ENCODE assay signal across 16 cellular contexts in genomic region chr6:113586413-113586812, GRCh38.
A peak's percentile ranks its signal among the peaks of the same experiment; 100 is the strongest.
DNase-seq lines count a peak whose midpoint lies in the region; ATAC-seq and TF ChIP-seq lines count a peak whose summit lies in the region.
"Had no signal": no experiment of that assay in that cellular context is flagged by ENCODE, and none has a peak within 500 bp of the region (broad histone marks: within the 10 kb centered on the region; RNA-seq: fewer than 3 reads in every experiment).

No MANE protein-coding gene starts in this region.

- H3K4me3 ChIP-seq in GM23248 (0 out of 2 replicates have a peak overlapping the region, but pooled peaks have one; percentile 7), SK-N-SH (ENCODE audit: low read depth in 2 of 2, low read length in 1 of 2) (no peak overlapping the region)

- H3K27me3 Mint-ChIP-seq in T-helper 17 cell = peaks cover 6% of the 10 kb centered on the region
- H3K27me3 Mint-ChIP-seq: CD4-positive, CD25-positive, alpha-beta regulatory T cell; stimulated activated naive B cell treated with anti-CD40 and anti-IgM and Interleukin-4, amounts not matched to agents 10 μg/mL and 1 μg/mL and 100 μg/mL, for 72 hours had no signal

- WGBS in GM23248 (ENCODE audit: low coverage in 1 of 2, low lambda C conversion rate in 2 of 2, missing lambda C conversion rate in 2 of 2), 2 experiments = 0% methylated on average over 1 of the region's 1 CpG
- WGBS in SK-N-SH (ENCODE audit: low lambda C conversion rate) = 11% methylated on average over 1 of the region's 1 CpG

- CTCF ChIA-PET in SK-N-SH (lab: Yijun Ruan, JAX) = interaction anchor here (0.9 kb wide), 1 partner anchor 9 kb away, joined by 3 read pairs; no protein-coding TSS in a partner anchor

- H3K36me3 Mint-ChIP-seq in T-helper 17 cell (ENCODE audit: low read depth) = no peaks in the 10 kb centered on the region
- H3K36me3 Mint-ChIP-seq: activated naive CD4-positive, alpha-beta T cell treated with anti-CD3 and anti-CD28 coated beads, Interleukin-2, amount 50 U/mL, for 72 hours; CD4-positive, CD25-positive, alpha-beta regulatory T cell; stimulated activated naive B cell treated with anti-CD40 and anti-IgM and Interleukin-4, amounts not matched to agents 10 μg/mL and 1 μg/mL and 100 μg/mL, for 72 hours had no signal

- H2AFZ ChIP-seq in GM23248 = no peak overlapping the region
- no peak overlapping the region for H2AFZ ChIP-seq in SK-N-SH (ENCODE audit: low read depth)

- H3K4me1 ChIP-seq in GM23248 (ENCODE audit: insufficient read depth) = peaks cover 30% of the 10 kb centered on the region
- H3K4me1 ChIP-seq in SK-N-SH (ENCODE audit: control insufficient read depth in 1 of 2, insufficient read depth in 2 of 2, low read depth in 1 of 2, low read length in 1 of 2) = peaks cover 2 to 14% of the 10 kb centered on the region in 2 experiments

- H4K20me1 ChIP-seq in GM23248 (ENCODE audit: insufficient read depth) (no peaks in the 10 kb centered on the region), SK-N-SH (ENCODE audit: insufficient read depth) (no peaks in the 10 kb centered on the region)

- peak overlapping the region; percentile 3; the same call in 1 of the 2 replicates for H3K27ac ChIP-seq in GM23248
- peak overlapping the region; percentile 53 to 65; a peak in 3 of 4 replicates for H3K27ac ChIP-seq in SK-N-SH (ENCODE audit: low read depth in 2 of 2, low read length in 1 of 2)
- H3K27ac ChIP-seq: WERI-Rb-1 had no signal

- TF ChIP-seq RAD21 in SK-N-SH (IDR thresholded peaks at IDR 0.05; ENCODE audit: low read length) = no peak

- in situ Hi-C loops in GM23248 (cut with MboI) = no loop called here

- H3K9me3 ChIP-seq in GM23248 (ENCODE audit: low read depth) = no peaks in the 10 kb centered on the region
- H3K9me3 ChIP-seq in SK-N-SH = no peaks in the 10 kb centered on the region
- H3K9me3 ChIP-seq in T-helper 17 cell (ENCODE audit: control insufficient read depth, low read length, poor library complexity, severe bottlenecking) = no peaks in the 10 kb centered on the region

- H3K36me3 ChIP-seq in GM23248 (ENCODE audit: low read depth) (no peaks in the 10 kb centered on the region), SK-N-SH (replicated peaks in 1 of 2; ENCODE audit: control insufficient read depth in 1 of 2, insufficient read depth in 2 of 2, low read length in 1 of 2) (no peaks in the 10 kb centered on the region)
- H3K36me3 ChIP-seq: WERI-Rb-1 had no signal

- no peaks in the 10 kb centered on the region for H3K79me2 ChIP-seq in GM23248 (ENCODE audit: insufficient read depth)
- H3K79me2 ChIP-seq in SK-N-SH (ENCODE audit: insufficient read depth) = no peaks in the 10 kb centered on the region

- DNase-seq in GM23248 (peak; percentile 82), SK-N-SH (no peak), fibroblast of gingiva (ENCODE audit: low read depth) (peak; percentile 45), non-pigmented ciliary epithelial cell (ENCODE audit: low read depth) (peak; percentile 48), sciatic nerve (ENCODE audit: low spot score) (no peak), superior temporal gyrus (ENCODE audit: extremely low spot score) (no peak), T-helper 17 cell (no peak), pons (ENCODE audit: low spot score) (no peak)
- DNase-seq: activated CD8-positive, alpha-beta memory T cell treated with anti-CD3 and anti-CD28 coated beads, Interleukin-2, amount 50 U/mL, for 48 hours; CD4-positive, CD25-positive, alpha-beta regulatory T cell; cortex of kidney; islet precursor cell; stimulated activated CD4-positive, alpha-beta T cell treated with anti-CD3 and anti-CD28 coated beads, Interleukin-4, amount 100 ng/mL, for 4 hours; stimulated activated naive B cell treated with anti-CD40 and anti-IgM and Interleukin-4, amounts not matched to agents 10 μg/mL and 1 μg/mL and 100 μg/mL, for 72 hours; WERI-Rb-1 had no signal

- peak; percentile 47 to 81; a peak in 3 of 4 replicates for TF ChIP-seq EP300 in SK-N-SH (IDR thresholded peaks at IDR 0.05; ENCODE audit: borderline replicate concordance in 1 of 2, low read depth in 1 of 2, low read length in 1 of 2)

- H3K27me3 ChIP-seq in GM23248 (replicated peaks; ENCODE audit: insufficient read depth) (no peaks in the 10 kb centered on the region), SK-N-SH (ENCODE audit: insufficient read depth) (no peaks in the 10 kb centered on the region)

- no peak overlapping the region for H3K9ac ChIP-seq in GM23248
- no peak overlapping the region for H3K9ac ChIP-seq in SK-N-SH

- no peak overlapping the region for H3K27ac Mint-ChIP-seq in T-helper 17 cell
- H3K27ac Mint-ChIP-seq: activated naive CD4-positive, alpha-beta T cell treated with anti-CD3 and anti-CD28 coated beads, Interleukin-2, amount 50 U/mL, for 72 hours; CD4-positive, CD25-positive, alpha-beta regulatory T cell; stimulated activated naive B cell treated with anti-CD40 and anti-IgM and Interleukin-4, amounts not matched to agents 10 μg/mL and 1 μg/mL and 100 μg/mL, for 72 hours had no signal

- H3F3A ChIP-seq in GM23248 (ENCODE audit: insufficient read depth) = peaks cover 17% of the 10 kb centered on the region
- H3F3A ChIP-seq in SK-N-SH (replicated peaks; ENCODE audit: insufficient read depth) = peaks cover 15% of the 10 kb centered on the region

- POLR2A ChIA-PET in SK-N-SH (lab: Yijun Ruan, JAX) = interaction anchor here (0.6 to 0.7 kb wide), 2 partner anchors 87 to 240 kb away, joined by 3 read pairs; no protein-coding TSS in a partner anchor

- TF ChIP-seq CTCF in SK-N-SH (IDR thresholded peaks at IDR 0.05) = no peak

- ATAC-seq in sciatic nerve (no peak), T-helper 17 cell (no peak)
- ATAC-seq: activated naive CD4-positive, alpha-beta T cell treated with anti-CD3 and anti-CD28 coated beads, Interleukin-2, amount 50 U/mL, for 72 hours; stimulated activated naive B cell treated with anti-CD40 and anti-IgM and Interleukin-4, amounts not matched to agents 10 μg/mL and 1 μg/mL and 100 μg/mL, for 72 hours had no signal

- H3K9me2 ChIP-seq in GM23248 (ENCODE audit: insufficient read depth) = no peaks in the 10 kb centered on the region
- H3K9me2 ChIP-seq in SK-N-SH = no peaks in the 10 kb centered on the region

- H3K4me1 Mint-ChIP-seq in T-helper 17 cell = no peaks in the 10 kb centered on the region
- H3K4me1 Mint-ChIP-seq: CD4-positive, CD25-positive, alpha-beta regulatory T cell; stimulated activated naive B cell treated with anti-CD40 and anti-IgM and Interleukin-4, amounts not matched to agents 10 μg/mL and 1 μg/mL and 100 μg/mL, for 72 hours had no signal

- intact Hi-C loops in sciatic nerve (cut with DNase I) = no loop called here

- H3K4me3 Mint-ChIP-seq in T-helper 17 cell = no peak overlapping the region
- H3K4me3 Mint-ChIP-seq: CD4-positive, CD25-positive, alpha-beta regulatory T cell; stimulated activated naive B cell treated with anti-CD40 and anti-IgM and Interleukin-4, amounts not matched to agents 10 μg/mL and 1 μg/mL and 100 μg/mL, for 72 hours had no signal

- peak overlapping the region; percentile 43 for H3K4me2 ChIP-seq in GM23248 (ENCODE audit: unreplicated experiment)
- peak overlapping the region; percentile 29; the same call in 1 of the 2 replicates for H3K4me2 ChIP-seq in SK-N-SH

TF ChIP-seq in SK-N-SH, 30 proteins besides CTCF, POLR2A, EP300 and RAD21 (continues in another document):
- TF ChIP-seq ZBTB33 (IDR thresholded peaks at IDR 0.05; ENCODE audit: borderline replicate concordance, low read depth) (0 out of 2 replicates have a peak, but pooled peaks have one; percentile 45), USF2 (IDR thresholded peaks at IDR 0.05; ENCODE audit: borderline replicate concordance, low read depth, low read length) (no peak), FOXJ3 (CRISPR knock-in tag; IDR thresholded peaks at IDR 0.05) (no peak), MXI1 (IDR thresholded peaks at IDR 0.05; ENCODE audit: low read depth, low read length) (no peak), FOSL2 (IDR thresholded peaks at IDR 0.05; ENCODE audit: borderline replicate concordance, low read depth) (peak; percentile 69; the same call in 1 of the 2 replicates), MAX (IDR thresholded peaks at IDR 0.05; ENCODE audit: low read depth) (0 out of 2 replicates have a peak, but pooled peaks have one; percentile 50), TAF1 (IDR thresholded peaks at IDR 0.05; ENCODE audit: borderline replicate concordance, low read depth, low read length) (no peak), SIN3A (IDR thresholded peaks at IDR 0.05; ENCODE audit: borderline replicate concordance, low read depth, low read length) (no peak), MEF2A (IDR thresholded peaks at IDR 0.05; ENCODE audit: borderline replicate concordance, low read depth) (no peak), JUND (IDR thresholded peaks at IDR 0.05) (peak; percentile 81), YY1 (IDR thresholded peaks at IDR 0.05; ENCODE audit: low read depth) (no peak)

Comparison
In these comparisons a context has a peak if more than half of its experiments do, and no peak if none do; other contexts are left out.
1. DNase-seq: peak in GM23248 (single experiment), fibroblast of gingiva (single experiment) and non-pigmented ciliary epithelial cell (single experiment); none in SK-N-SH (single experiment), sciatic nerve (single experiment), superior temporal gyrus (single experiment), T-helper 17 cell (0 of 3) and pons (single experiment).